Comparison of ENCODE assay signal across 28 cellular contexts in genomic region chr16:71576971-71577370, GRCh38. TPM values are rescaled to one million over a fixed set of nuclear protein-coding genes. Genes with fewer than 3 reads are reported as not detected.
"Had no signal": no experiment of that assay in that cellular context is flagged by ENCODE, and none has a peak within 500 bp of the region (broad histone marks: within the 10 kb centered on the region; RNA-seq: fewer than 3 reads in every experiment).

Gene TAT, minus strand, starts transcription at chr16:71577092. Its CDS starts 677 bp downstream, at chr16:71576415.

- H3K36me3 Mint-ChIP-seq: immature natural killer cell; naive thymus-derived CD4-positive, alpha-beta T cell had no signal

- ATAC-seq: esophagus mucosa; heart left ventricle; left cardiac atrium; left ventricle myocardium superior; naive thymus-derived CD4-positive, alpha-beta T cell had no signal

- H3K36me3 ChIP-seq: heart left ventricle, right atrium auricular region, stomach, thoracic aorta, transverse colon had no signal

- H3K27ac ChIP-seq: dorsolateral prefrontal cortex, heart left ventricle, right atrium auricular region, stomach, thoracic aorta, transverse colon had no signal

- H3K27me3 ChIP-seq: right atrium auricular region had no signal

- H3K4me1 ChIP-seq: heart left ventricle, right atrium auricular region, stomach had no signal

- H3K9me3 ChIP-seq: heart left ventricle, right atrium auricular region, stomach, thoracic aorta, transverse colon had no signal

- DNase-seq: cortex of kidney; dorsolateral prefrontal cortex; effector CD8-positive, alpha-beta T cell; heart left ventricle; hippocampal formation; immature natural killer cell; left cardiac atrium; left ventricle myocardium superior; naive thymus-derived CD4-positive, alpha-beta T cell; nephron progenitor cell; small intestine; stimulated activated CD4-positive, alpha-beta T cell treated with anti-CD3 and anti-CD28 coated beads, Interleukin-12 subunit alpha, Interleukin-12 subunit beta, amount 100 ng/mL, for 4 hours; stimulated activated naive CD4-positive, alpha-beta T cell; stomach; substantia nigra; transverse colon had no signal

- H3K4me1 Mint-ChIP-seq: immature natural killer cell; naive thymus-derived CD4-positive, alpha-beta T cell; nephron progenitor cell had no signal

- H3K4me3 ChIP-seq: dorsolateral prefrontal cortex, heart left ventricle, right atrium auricular region, stomach, thoracic aorta, transverse colon had no signal

- H3K4me3 Mint-ChIP-seq: immature natural killer cell; naive thymus-derived CD4-positive, alpha-beta T cell; nephron progenitor cell had no signal

- H3K9me3 Mint-ChIP-seq: immature natural killer cell, nephron progenitor cell had no signal

- H3K27ac Mint-ChIP-seq: immature natural killer cell; naive thymus-derived CD4-positive, alpha-beta T cell; nephron progenitor cell had no signal

RNA-seq across cellular contexts. Expression of gene TAT, which starts in this region (rescaled TPM):
- total RNA-seq: fibroblast of lung; frontal cortex; glomerular endothelial cell; left cardiac atrium; left ventricle myocardium superior; lung microvascular endothelial cell; mesenteric fat pad; mononuclear cell; naive thymus-derived CD4-positive, alpha-beta T cell; osteocyte; right atrium auricular region; stomach; thoracic aorta; urinary bladder had no signal
- polyA plus RNA-seq: fibroblast of lung, heart left ventricle, keratinocyte, stomach had no signal
